ENCODE assay signal across 21 cellular contexts in the genomic region with DNA sequence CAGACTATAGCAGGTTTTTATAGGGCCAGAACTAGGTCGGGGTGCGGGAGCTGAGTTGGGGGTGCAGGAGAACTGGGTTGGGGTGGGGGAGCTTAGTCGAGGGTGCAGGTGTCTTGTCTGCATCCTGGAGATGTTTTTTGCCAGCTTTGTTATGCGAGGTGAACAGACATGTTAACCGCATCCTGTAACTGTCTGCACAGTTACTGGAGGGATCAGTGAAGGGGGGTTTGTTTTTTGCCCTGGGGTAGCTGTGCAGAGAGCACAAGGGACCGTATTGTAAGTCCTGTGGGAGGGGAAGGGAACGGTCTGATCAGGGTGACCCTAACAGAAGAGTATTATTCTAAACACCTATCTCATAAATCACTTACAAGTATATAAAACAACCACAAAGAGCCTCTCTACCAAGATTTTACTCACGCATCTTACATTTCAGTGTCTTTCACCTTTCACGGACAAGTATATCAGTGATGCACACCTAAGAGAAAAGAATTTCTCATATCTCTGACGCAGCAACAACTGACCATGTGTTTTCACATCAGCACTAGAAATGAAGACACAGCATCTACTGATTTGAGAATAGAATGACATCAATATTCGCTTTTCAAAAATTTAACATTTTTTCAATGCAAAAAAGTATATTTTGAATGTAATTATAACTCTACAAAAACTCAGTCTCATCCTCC.
"Had no signal": no experiment of that assay in that cellular context is flagged by ENCODE, and none has a peak within 500 bp of the region (broad histone marks: within the 10 kb centered on the region; RNA-seq: fewer than 3 reads in every experiment).

No MANE protein-coding gene starts in this region.

- H3K27ac Mint-ChIP-seq: immature natural killer cell, memory B cell, nephron had no signal

- H3K27ac ChIP-seq: dorsolateral prefrontal cortex, epithelial cell of prostate, esophagus muscularis mucosa, gastroesophageal sphincter, left lung, lower lobe of right lung, neutrophil, sigmoid colon, skin epidermis, stomach had no signal

- H3K4me1 Mint-ChIP-seq: immature natural killer cell, memory B cell, nephron had no signal

- DNase-seq: cortex of kidney; dorsolateral prefrontal cortex; effector CD8-positive, alpha-beta T cell; glutamatergic neuron; immature natural killer cell; left lung; lower lobe of right lung; naive B cell; sigmoid colon; stimulated activated CD4-positive, alpha-beta T cell treated with anti-CD3 and anti-CD28 coated beads, Interleukin-2, amount 100 ng/mL, for 24 hours; stimulated activated CD4-positive, alpha-beta T cell treated with anti-CD3 and anti-CD28 coated beads, Interleukin-4, amount 100 ng/mL, for 4 hours; stimulated activated naive CD4-positive, alpha-beta T cell; stomach; trophoblast cell had no signal

- H3K27me3 Mint-ChIP-seq: memory B cell, naive B cell had no signal

- H3K27me3 ChIP-seq: dorsolateral prefrontal cortex, esophagus muscularis mucosa, gastroesophageal sphincter, left lung, neutrophil, sigmoid colon, stomach had no signal

- ATAC-seq: gastroesophageal sphincter, left lung, lower lobe of right lung had no signal

- H3K4me3 ChIP-seq: dorsolateral prefrontal cortex, esophagus muscularis mucosa, gastroesophageal sphincter, left lung, lower lobe of right lung, sigmoid colon, skin epidermis, stomach had no signal

- H3K4me1 ChIP-seq: esophagus muscularis mucosa, gastroesophageal sphincter, left lung, lower lobe of right lung, sigmoid colon, stomach had no signal

- H3K4me3 Mint-ChIP-seq: immature natural killer cell, memory B cell, nephron had no signal
